ENCODE assay signal across 1 cellular context in genomic region chr21:46655230-46655629, GRCh38.
TF ChIP-seq lines count a peak whose summit lies in the region.

No MANE protein-coding gene starts in this region.

TF ChIP-seq in SK-N-SH, 30 proteins besides CTCF, POLR2A, EP300 and RAD21 (continued from another document):
- TF ChIP-seq PBX3 (IDR thresholded peaks at IDR 0.05) = no peak
- no peak for TF ChIP-seq USF1 (IDR thresholded peaks at IDR 0.05; ENCODE audit: borderline replicate concordance, low read depth)
- no peak for TF ChIP-seq FOXJ3 (CRISPR knock-in tag; IDR thresholded peaks at IDR 0.05)
- no peak for TF ChIP-seq SIN3A (IDR thresholded peaks at IDR 0.05; ENCODE audit: borderline replicate concordance, low read depth, low read length)
- TF ChIP-seq USF2 (IDR thresholded peaks at IDR 0.05; ENCODE audit: borderline replicate concordance, low read depth, low read length) = no peak
